Comparison of ENCODE assay signal across 8 cellular contexts in genomic region chr6:27472182-27472616, GRCh38. TPM values are rescaled to one million over a fixed set of nuclear protein-coding genes. Genes with fewer than 3 reads are reported as not detected.
DNase-seq lines count a peak whose midpoint lies in the region; ATAC-seq and TF ChIP-seq lines count a peak whose summit lies in the region.

No MANE protein-coding gene starts in this region.

- peak overlapping the region; percentile 93 for H2AFZ ChIP-seq in KMS-11 (ENCODE audit: low read depth)

- H3K79me2 ChIP-seq in KMS-11 (ENCODE audit: insufficient read depth, low read depth) = peaks cover 27% of the 10 kb centered on the region; the same call in 1 of the 2 replicates

- DNase-seq in EL (peak; percentile 79), SIG-M5 treated with dmso at 0.1 percent for 504 hours (lab: John Stamatoyannopoulos, UW; ENCODE audit: unreplicated experiment) (peak; percentile 78), left ventricle myocardium inferior (peak; percentile 23), prostate gland (ENCODE audit: low spot score) (peak; percentile 39), vagina (ENCODE audit: extremely low spot score in 2 of 2) (peak in 1 of 2 donors; percentile 89)
- DNase-seq in activated naive CD8-positive, alpha-beta T cell treated with anti-CD3 and anti-CD28 coated beads, Interleukin-2, amount 50 U/mL, for 24 hours = peak; percentile 72

- H3K27me3 ChIP-seq in KMS-11 (ENCODE audit: insufficient read depth, low read depth) (no peaks in the 10 kb centered on the region), left ventricle myocardium inferior (ENCODE audit: low read depth) (no peaks in the 10 kb centered on the region), prostate gland (replicated peaks; ENCODE audit: insufficient read depth) (no peaks in the 10 kb centered on the region), vagina (no peaks in the 10 kb centered on the region)

- ATAC-seq in GM21737 (IDR thresholded peaks at IDR 0.05; ENCODE audit: unreplicated experiment) = peak; percentile 30
- peak; percentile 67 for ATAC-seq in activated naive CD8-positive, alpha-beta T cell treated with anti-CD3 and anti-CD28 coated beads, Interleukin-2, amount 50 U/mL, for 24 hours

- H3K27ac ChIP-seq in KMS-11 (peak overlapping the region; percentile 92), left ventricle myocardium inferior (replicated peaks) (peak overlapping the region; percentile 95), prostate gland (peak overlapping the region; percentile 92 to 94), vagina (peak overlapping the region; percentile 86)

- under 1% methylated on average over 13 of the region's 13 CpGs for WGBS in prostate gland

- intact Hi-C loops in left ventricle myocardium inferior (cut with micrococcal nuclease) = no loop called here
- intact Hi-C loops in prostate gland (cut with DNase I) = loop anchor here (5.0 to 10.0 kb wide), 3 partner anchors 45 to 1513 kb away; no protein-coding TSS in a partner anchor
- intact Hi-C loops in vagina (cut with DNase I) = loop anchor here (10.0 kb wide), 2 partner anchors 297 to 337 kb away; a partner anchor contains a TSS

- H3K27ac Mint-ChIP-seq in activated naive CD8-positive, alpha-beta T cell treated with anti-CD3 and anti-CD28 coated beads, Interleukin-2, amount 50 U/mL, for 24 hours = peak overlapping the region; percentile 92

- 0 out of 2 replicates have a peak, but pooled peaks cover 8% of the 10 kb centered on the region for H3K36me3 ChIP-seq in KMS-11 (ENCODE audit: insufficient read depth)
- H3K36me3 ChIP-seq in left ventricle myocardium inferior = peaks cover 29% of the 10 kb centered on the region
- no peaks in the 10 kb centered on the region for H3K36me3 ChIP-seq in prostate gland
- H3K36me3 ChIP-seq in vagina = peaks cover 0 to 7% of the 10 kb centered on the region in 2 donors

- H3K9ac ChIP-seq in KMS-11 = peak overlapping the region; percentile 82

- no peaks in the 10 kb centered on the region for H4K20me1 ChIP-seq in KMS-11 (ENCODE audit: insufficient read depth)

- H3K27me3 Mint-ChIP-seq in activated naive CD8-positive, alpha-beta T cell treated with anti-CD3 and anti-CD28 coated beads, Interleukin-2, amount 50 U/mL, for 24 hours = no peaks in the 10 kb centered on the region

- H3K4me1 Mint-ChIP-seq in activated naive CD8-positive, alpha-beta T cell treated with anti-CD3 and anti-CD28 coated beads, Interleukin-2, amount 50 U/mL, for 24 hours = peaks cover 50% of the 10 kb centered on the region

- H3K36me3 Mint-ChIP-seq in activated naive CD8-positive, alpha-beta T cell treated with anti-CD3 and anti-CD28 coated beads, Interleukin-2, amount 50 U/mL, for 24 hours (ENCODE audit: low read depth) = peaks cover 37% of the 10 kb centered on the region

- H3K9me3 ChIP-seq in left ventricle myocardium inferior (replicated peaks) (no peaks in the 10 kb centered on the region), prostate gland (no peaks in the 10 kb centered on the region), vagina (no peaks in the 10 kb centered on the region)

- H3K4me1 ChIP-seq in KMS-11 (ENCODE audit: low read depth, poor library complexity, severe bottlenecking) (peaks cover 54% of the 10 kb centered on the region), left ventricle myocardium inferior (peaks cover 45% of the 10 kb centered on the region), prostate gland (replicated peaks) (no peaks in the 10 kb centered on the region), vagina (peaks cover 33% of the 10 kb centered on the region)

- TF ChIP-seq CTCF in KMS-11 (conservative IDR thresholded peaks at IDR 0.05; ENCODE audit: low read depth, low read length) (no peak), left ventricle myocardium inferior (IDR thresholded peaks at IDR 0.05; ENCODE audit: borderline replicate concordance) (no peak), prostate gland (IDR thresholded peaks at IDR 0.05) (no peak), vagina (IDR thresholded peaks at IDR 0.05) (no peak)

- no peak overlapping the region for H3K4me3 ChIP-seq in KMS-11 (IDR thresholded peaks at IDR 0.05; ENCODE audit: insufficient read depth, low read depth, low read length)
- peak overlapping the region; percentile 95 for H3K4me3 ChIP-seq in left ventricle myocardium inferior
- peak overlapping the region; percentile 63 to 80 for H3K4me3 ChIP-seq in prostate gland
- peak overlapping the region; percentile 68 to 97 for H3K4me3 ChIP-seq in vagina

- H3K4me2 ChIP-seq in KMS-11 = peak overlapping the region; percentile 71

- H3K9me3 Mint-ChIP-seq in activated naive CD8-positive, alpha-beta T cell treated with anti-CD3 and anti-CD28 coated beads, Interleukin-2, amount 50 U/mL, for 24 hours = no peaks in the 10 kb centered on the region

- H3K4me3 Mint-ChIP-seq in activated naive CD8-positive, alpha-beta T cell treated with anti-CD3 and anti-CD28 coated beads, Interleukin-2, amount 50 U/mL, for 24 hours = peak overlapping the region; percentile 84

- TF ChIP-seq POLR2A in prostate gland (IDR thresholded peaks at IDR 0.05) (peak; percentile 4), vagina (IDR thresholded peaks at IDR 0.05) (no peak)

RNA-seq across cellular contexts. Expression of gene ZNF184, which starts 0.7 kb away (rescaled TPM):
- total RNA-seq in left ventricle myocardium inferior (3.2 TPM), prostate gland (1 to 10 TPM; 6.2 to 8.2 TPM), vagina (4.4 TPM)
